In genomic region chr11:131675489-131675888, GRCh38 we compare ENCODE assay signal across 1 cellular context.
TF ChIP-seq lines count a peak whose summit lies in the region.

No MANE protein-coding gene starts in this region.

TF ChIP-seq in IMR-90, 13 proteins besides CTCF, POLR2A, EP300 and RAD21 (continued from another document):
- TF ChIP-seq SMC3 (IDR thresholded peaks at IDR 0.05; ENCODE audit: low read depth, low read length) (no peak), FOS (IDR thresholded peaks at IDR 0.05; ENCODE audit: low read depth, low read length) (no peak), CEBPB (IDR thresholded peaks at IDR 0.05; ENCODE audit: low read depth, low read length) (no peak)
